8 cellular contexts compared by ENCODE assay signal in the genomic region with DNA sequence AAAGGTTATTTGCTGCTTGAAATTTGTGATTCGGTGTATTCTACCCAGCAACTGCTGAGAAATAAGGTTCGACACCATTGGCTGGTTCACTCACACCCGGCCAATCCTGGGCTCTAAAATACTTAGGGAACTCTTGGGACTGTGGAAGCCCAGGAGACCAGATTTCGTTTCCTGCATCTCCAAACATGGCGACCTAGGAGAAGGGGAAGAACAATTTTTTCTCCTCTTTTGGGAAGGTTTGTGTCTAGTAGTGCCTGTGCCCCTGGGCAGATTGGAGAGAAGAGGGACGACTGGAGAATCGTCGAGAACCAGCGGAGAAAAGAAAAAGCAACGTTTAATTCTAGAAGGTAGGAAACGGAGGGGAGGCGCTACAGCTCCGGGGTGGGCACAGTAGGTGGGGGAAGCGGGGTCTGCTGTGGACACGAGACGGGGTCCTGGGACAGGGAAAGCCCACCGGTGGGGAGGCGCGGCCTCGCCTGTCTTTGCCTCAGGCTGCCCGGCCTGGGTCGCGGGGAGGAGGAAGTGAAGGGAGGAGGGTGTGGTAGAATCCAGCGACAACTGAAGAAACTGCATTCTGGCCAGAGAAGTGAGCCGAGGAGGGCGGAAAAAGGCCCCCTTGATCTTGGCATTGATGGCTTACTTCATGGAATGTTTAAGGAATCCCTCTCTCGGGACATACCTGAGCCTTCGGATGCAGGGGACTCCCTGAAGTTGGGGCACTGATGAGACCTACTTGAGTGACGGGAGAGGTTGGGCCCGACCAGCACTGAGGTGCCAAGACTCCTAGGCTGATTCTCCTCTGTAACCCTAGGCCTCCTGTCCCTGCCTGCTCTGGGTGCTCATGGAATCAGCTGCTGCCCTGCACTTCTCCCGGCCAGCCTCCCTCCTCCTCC. TPM values are rescaled to one million over a fixed set of nuclear protein-coding genes. Genes with fewer than 3 reads are reported as not detected.
A peak's percentile ranks its signal among the peaks of the same experiment; 100 is the strongest.
DNase-seq lines count a peak whose midpoint lies in the region; ATAC-seq, FAIRE-seq and TF ChIP-seq lines count a peak whose summit lies in the region.

A gene (plus strand): TSS at position 160 of the 893 bp plus-strand sequence. CDS start 682 bp downstream, at position 842.

- H3K9ac ChIP-seq in kidney (ENCODE audit: low read length in 2 of 2): peak within 1 kb of the TSS; percentile 97 to 98

- ATAC-seq in HG03378 (IDR thresholded peaks at IDR 0.05; ENCODE audit: unreplicated experiment): peak; percentile 90
- ATAC-seq in activated CD4-positive, CD25-positive, alpha-beta regulatory T cell treated with anti-CD3 and anti-CD28 coated beads, Interleukin-2, amount 50 U/mL, for 24 hours: peak; percentile 98 to 99

- peaks cover 6 to 19% of the 10 kb centered on the region in 2 donors for H3K36me3 ChIP-seq in kidney (ENCODE audit: control insufficient read depth in 1 of 2, insufficient read depth in 2 of 2, low read length in 2 of 2)

- peaks cover 14 to 17% of the 10 kb centered on the region in 2 donors for H3K4me1 ChIP-seq in kidney (ENCODE audit: control insufficient read depth in 1 of 2, insufficient read depth in 1 of 2, low read depth in 1 of 2, low read length in 2 of 2)

- TF ChIP-seq CTCF in choroid plexus epithelial cell (conservative IDR thresholded peaks at IDR 0.05; ENCODE audit: low read depth, low read length) (peak; percentile 19), kidney (IDR thresholded peaks at IDR 0.05; ENCODE audit: borderline replicate concordance, extremely low read depth, insufficient read depth) (no peak)

- intact Hi-C loops in kidney (cut with DNase I): no loop called here

- TF ChIP-seq POLR2A in GM19099 (IDR thresholded peaks at IDR 0.05; ENCODE audit: extremely low read depth, insufficient read length, low read depth): peak; percentile 31

- H3K27ac ChIP-seq in kidney (ENCODE audit: low read depth in 2 of 2, low read length in 2 of 2): peak within 1 kb of the TSS; percentile 94 to 96

- peak; percentile 88 for FAIRE-seq in kidney (lab: Jason Lieb, UNC)

- no peaks in the 10 kb centered on the region for H3K9me3 ChIP-seq in kidney (ENCODE audit: control insufficient read depth in 1 of 2, low read length in 2 of 2)

- DNase-seq in Ammon's horn (ENCODE audit: low spot score) (peak; percentile 96), NCI-H446 treated with DMSO at 0.1 percent for 48 hours (lab: John Stamatoyannopoulos, UW) (peak; percentile 82), choroid plexus epithelial cell (ENCODE audit: low read depth) (peak; percentile 96), kidney (peak; percentile 87)
- peak; percentile 35 to 60 (median 48) for DNase-seq in stimulated activated CD4-positive, alpha-beta T cell treated with anti-CD3 and anti-CD28 coated beads, Interleukin-12 subunit alpha, Interleukin-12 subunit beta, amount 100 ng/mL, for 48 hours (ENCODE audit: low read depth in 2 of 3, low spot score in 1 of 3)

- H3K4me3 ChIP-seq in choroid plexus epithelial cell (ENCODE audit: low read depth, low read length) (peak within 1 kb of the TSS; percentile 95), kidney (ENCODE audit: low read length in 2 of 2) (peak within 1 kb of the TSS; percentile 91 to 94)

RNA-seq across cellular contexts. Expression of the gene that starts here (rescaled TPM):
- total RNA-seq in kidney: 19.1 TPM
- polyA plus RNA-seq in kidney (ENCODE audit: insufficient read depth, low read depth, low replicate concordance): 15.6 TPM

Comparison
In these comparisons a context has a peak if more than half of its experiments do, and no peak if none do; other contexts are left out.
1. Peak in every context shown above with its lines: DNase-seq, ATAC-seq, H3K4me3 ChIP-seq and H3K27ac ChIP-seq.